ENCODE assay signal across 1 cellular context in the genomic region with DNA sequence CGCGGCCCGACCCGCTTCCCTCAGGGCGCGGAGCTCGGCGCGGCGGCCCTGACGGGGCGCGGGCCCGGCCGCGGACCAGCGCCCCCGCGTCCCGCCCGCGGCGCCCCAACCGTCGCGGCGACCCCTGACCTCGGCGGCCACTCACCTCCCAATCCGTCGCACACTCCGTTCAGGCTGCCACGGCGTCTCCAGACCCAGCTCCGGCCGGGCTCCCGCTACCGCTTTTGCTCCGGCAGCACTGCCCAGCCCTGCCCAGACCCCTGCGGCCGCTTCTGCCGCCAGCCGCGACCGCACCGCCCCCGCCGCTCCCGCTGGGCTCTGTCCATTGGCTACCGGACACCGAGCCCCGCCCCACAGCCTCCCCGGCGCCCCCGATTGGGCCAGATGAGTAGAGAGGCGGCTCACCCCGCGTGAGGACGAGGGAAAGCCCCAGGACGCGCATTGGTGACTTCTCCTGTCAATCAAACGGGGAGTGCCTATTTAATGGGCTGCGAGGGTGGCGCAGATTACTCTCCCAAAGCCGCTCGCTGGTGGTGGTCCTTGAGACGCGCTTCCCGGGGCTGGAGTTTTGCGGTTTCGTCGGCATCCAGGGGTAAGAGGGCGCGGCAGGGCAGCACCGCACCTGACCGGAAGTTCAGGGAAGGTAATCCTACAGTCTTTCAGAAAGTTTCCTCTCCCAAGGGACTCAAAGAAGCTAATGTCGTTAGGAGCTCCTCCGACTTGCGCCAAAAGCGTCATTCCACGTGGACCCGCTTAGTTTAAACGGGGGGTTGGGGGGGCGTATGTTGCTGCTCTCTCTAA.
TF ChIP-seq lines count a peak whose summit lies in the region.

A gene with protein sequence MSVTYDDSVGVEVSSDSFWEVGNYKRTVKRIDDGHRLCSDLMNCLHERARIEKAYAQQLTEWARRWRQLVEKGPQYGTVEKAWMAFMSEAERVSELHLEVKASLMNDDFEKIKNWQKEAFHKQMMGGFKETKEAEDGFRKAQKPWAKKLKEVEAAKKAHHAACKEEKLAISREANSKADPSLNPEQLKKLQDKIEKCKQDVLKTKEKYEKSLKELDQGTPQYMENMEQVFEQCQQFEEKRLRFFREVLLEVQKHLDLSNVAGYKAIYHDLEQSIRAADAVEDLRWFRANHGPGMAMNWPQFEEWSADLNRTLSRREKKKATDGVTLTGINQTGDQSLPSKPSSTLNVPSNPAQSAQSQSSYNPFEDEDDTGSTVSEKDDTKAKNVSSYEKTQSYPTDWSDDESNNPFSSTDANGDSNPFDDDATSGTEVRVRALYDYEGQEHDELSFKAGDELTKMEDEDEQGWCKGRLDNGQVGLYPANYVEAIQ (minus strand): TSS at position 274 of the 801 bp plus-strand sequence. CDS start 103,069 bp downstream, outside the sequence.

TF ChIP-seq in GM23338, 12 proteins besides CTCF, POLR2A, EP300 and RAD21 (continued from another document):
- TF ChIP-seq, protein P1, sequence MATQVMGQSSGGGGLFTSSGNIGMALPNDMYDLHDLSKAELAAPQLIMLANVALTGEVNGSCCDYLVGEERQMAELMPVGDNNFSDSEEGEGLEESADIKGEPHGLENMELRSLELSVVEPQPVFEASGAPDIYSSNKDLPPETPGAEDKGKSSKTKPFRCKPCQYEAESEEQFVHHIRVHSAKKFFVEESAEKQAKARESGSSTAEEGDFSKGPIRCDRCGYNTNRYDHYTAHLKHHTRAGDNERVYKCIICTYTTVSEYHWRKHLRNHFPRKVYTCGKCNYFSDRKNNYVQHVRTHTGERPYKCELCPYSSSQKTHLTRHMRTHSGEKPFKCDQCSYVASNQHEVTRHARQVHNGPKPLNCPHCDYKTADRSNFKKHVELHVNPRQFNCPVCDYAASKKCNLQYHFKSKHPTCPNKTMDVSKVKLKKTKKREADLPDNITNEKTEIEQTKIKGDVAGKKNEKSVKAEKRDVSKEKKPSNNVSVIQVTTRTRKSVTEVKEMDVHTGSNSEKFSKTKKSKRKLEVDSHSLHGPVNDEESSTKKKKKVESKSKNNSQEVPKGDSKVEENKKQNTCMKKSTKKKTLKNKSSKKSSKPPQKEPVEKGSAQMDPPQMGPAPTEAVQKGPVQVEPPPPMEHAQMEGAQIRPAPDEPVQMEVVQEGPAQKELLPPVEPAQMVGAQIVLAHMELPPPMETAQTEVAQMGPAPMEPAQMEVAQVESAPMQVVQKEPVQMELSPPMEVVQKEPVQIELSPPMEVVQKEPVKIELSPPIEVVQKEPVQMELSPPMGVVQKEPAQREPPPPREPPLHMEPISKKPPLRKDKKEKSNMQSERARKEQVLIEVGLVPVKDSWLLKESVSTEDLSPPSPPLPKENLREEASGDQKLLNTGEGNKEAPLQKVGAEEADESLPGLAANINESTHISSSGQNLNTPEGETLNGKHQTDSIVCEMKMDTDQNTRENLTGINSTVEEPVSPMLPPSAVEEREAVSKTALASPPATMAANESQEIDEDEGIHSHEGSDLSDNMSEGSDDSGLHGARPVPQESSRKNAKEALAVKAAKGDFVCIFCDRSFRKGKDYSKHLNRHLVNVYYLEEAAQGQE (IDR thresholded peaks at IDR 0.05; ENCODE audit: unreplicated experiment), result no peak
- TF ChIP-seq EZH2 (IDR thresholded peaks at IDR 0.05; ENCODE audit: low read depth, unreplicated experiment) (no peak), POLR2AphosphoS5 (IDR thresholded peaks at IDR 0.05; ENCODE audit: low read depth) (peak; percentile 97), JUNB (IDR thresholded peaks at IDR 0.05; ENCODE audit: unreplicated experiment) (no peak), NANOG (IDR thresholded peaks at IDR 0.05; ENCODE audit: borderline replicate concordance) (no peak), ZNF331 (CRISPR knock-in tag; IDR thresholded peaks at IDR 0.05; ENCODE audit: low read depth) (no peak), EZH2phosphoT487 (IDR thresholded peaks at IDR 0.05; ENCODE audit: unreplicated experiment) (no peak)
- TF ChIP-seq, protein P2, sequence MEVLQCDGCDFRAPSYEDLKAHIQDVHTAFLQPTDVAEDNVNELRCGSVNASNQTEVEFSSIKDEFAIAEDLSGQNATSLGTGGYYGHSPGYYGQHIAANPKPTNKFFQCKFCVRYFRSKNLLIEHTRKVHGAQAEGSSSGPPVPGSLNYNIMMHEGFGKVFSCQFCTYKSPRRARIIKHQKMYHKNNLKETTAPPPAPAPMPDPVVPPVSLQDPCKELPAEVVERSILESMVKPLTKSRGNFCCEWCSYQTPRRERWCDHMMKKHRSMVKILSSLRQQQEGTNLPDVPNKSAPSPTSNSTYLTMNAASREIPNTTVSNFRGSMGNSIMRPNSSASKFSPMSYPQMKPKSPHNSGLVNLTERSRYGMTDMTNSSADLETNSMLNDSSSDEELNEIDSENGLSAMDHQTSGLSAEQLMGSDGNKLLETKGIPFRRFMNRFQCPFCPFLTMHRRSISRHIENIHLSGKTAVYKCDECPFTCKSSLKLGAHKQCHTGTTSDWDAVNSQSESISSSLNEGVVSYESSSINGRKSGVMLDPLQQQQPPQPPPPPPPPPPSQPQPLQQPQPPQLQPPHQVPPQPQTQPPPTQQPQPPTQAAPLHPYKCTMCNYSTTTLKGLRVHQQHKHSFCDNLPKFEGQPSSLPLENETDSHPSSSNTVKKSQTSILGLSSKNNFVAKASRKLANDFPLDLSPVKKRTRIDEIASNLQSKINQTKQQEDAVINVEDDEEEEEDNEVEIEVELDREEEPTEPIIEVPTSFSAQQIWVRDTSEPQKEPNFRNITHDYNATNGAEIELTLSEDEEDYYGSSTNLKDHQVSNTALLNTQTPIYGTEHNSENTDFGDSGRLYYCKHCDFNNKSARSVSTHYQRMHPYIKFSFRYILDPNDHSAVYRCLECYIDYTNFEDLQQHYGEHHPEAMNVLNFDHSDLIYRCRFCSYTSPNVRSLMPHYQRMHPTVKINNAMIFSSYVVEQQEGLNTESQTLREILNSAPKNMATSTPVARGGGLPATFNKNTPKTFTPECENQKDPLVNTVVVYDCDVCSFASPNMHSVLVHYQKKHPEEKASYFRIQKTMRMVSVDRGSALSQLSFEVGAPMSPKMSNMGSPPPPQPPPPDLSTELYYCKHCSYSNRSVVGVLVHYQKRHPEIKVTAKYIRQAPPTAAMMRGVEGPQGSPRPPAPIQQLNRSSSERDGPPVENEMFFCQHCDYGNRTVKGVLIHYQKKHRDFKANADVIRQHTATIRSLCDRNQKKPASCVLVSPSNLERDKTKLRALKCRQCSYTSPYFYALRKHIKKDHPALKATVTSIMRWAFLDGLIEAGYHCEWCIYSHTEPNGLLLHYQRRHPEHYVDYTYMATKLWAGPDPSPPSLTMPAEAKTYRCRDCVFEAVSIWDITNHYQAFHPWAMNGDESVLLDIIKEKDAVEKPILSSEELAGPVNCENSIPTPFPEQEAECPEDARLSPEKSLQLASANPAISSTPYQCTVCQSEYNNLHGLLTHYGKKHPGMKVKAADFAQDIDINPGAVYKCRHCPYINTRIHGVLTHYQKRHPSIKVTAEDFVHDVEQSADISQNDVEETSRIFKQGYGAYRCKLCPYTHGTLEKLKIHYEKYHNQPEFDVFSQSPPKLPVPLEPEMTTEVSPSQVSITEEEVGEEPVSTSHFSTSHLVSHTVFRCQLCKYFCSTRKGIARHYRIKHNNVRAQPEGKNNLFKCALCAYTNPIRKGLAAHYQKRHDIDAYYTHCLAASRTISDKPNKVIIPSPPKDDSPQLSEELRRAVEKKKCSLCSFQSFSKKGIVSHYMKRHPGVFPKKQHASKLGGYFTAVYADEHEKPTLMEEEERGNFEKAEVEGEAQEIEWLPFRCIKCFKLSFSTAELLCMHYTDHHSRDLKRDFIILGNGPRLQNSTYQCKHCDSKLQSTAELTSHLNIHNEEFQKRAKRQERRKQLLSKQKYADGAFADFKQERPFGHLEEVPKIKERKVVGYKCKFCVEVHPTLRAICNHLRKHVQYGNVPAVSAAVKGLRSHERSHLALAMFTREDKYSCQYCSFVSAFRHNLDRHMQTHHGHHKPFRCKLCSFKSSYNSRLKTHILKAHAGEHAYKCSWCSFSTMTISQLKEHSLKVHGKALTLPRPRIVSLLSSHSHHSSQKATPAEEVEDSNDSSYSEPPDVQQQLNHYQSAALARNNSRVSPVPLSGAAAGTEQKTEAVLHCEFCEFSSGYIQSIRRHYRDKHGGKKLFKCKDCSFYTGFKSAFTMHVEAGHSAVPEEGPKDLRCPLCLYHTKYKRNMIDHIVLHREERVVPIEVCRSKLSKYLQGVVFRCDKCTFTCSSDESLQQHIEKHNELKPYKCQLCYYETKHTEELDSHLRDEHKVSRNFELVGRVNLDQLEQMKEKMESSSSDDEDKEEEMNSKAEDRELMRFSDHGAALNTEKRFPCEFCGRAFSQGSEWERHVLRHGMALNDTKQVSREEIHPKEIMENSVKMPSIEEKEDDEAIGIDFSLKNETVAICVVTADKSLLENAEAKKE (CRISPR knock-in tag; IDR thresholded peaks at IDR 0.05), result no peak
